Comparison of ENCODE assay signal across 18 cellular contexts in the genomic region with DNA sequence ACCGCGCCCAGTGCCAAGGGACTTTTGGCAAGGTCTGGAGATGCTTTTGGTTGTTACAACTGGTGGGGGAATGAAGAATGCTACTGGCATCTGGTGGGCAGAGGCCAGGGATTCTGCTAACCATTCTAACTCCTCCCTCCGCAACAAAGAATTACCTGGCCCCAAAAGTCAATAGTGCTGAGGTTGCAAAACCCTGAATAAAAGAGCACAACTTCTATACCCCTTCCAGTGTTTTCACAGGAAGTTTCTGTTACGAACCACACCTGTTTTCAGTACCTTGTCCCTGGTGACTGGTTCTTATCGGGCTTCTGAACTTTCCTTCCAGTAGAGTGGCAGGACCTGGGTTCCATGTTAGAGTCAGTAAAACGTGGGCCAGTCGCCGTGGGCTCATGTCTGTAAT. TPM values are rescaled to one million over a fixed set of nuclear protein-coding genes. Genes with fewer than 3 reads are reported as not detected.
A peak's percentile ranks its signal among the peaks of the same experiment; 100 is the strongest.
DNase-seq lines count a peak whose midpoint lies in the region; ATAC-seq and TF ChIP-seq lines count a peak whose summit lies in the region.
"Had no signal": no experiment of that assay in that cellular context is flagged by ENCODE, and none has a peak within 500 bp of the region (broad histone marks: within the 10 kb centered on the region; RNA-seq: fewer than 3 reads in every experiment).

No MANE protein-coding gene starts in this region.

- TF ChIP-seq CTCF in IMR-90 (conservative IDR thresholded peaks at IDR 0.05; ENCODE audit: low read depth, low read length) (no peak), body of pancreas (IDR thresholded peaks at IDR 0.05) (no peak), neural progenitor cell (IDR thresholded peaks at IDR 0.05) (no peak)
- TF ChIP-seq CTCF in CD8-positive, alpha-beta T cell (IDR thresholded peaks at IDR 0.05): no peak

- no peaks in the 10 kb centered on the region for H3F3A ChIP-seq in neural progenitor cell (ENCODE audit: low read depth)

- peaks cover 17% of the 10 kb centered on the region for H3K4me1 Mint-ChIP-seq in neural progenitor cell
- H3K4me1 Mint-ChIP-seq in CD8-positive, alpha-beta T cell (ENCODE audit: low read depth): no peaks in the 10 kb centered on the region
- H3K4me1 Mint-ChIP-seq: B cell had no signal

- H3K79me1 ChIP-seq in IMR-90 (ENCODE audit: low read depth in 1 of 2, low read length in 2 of 2): no peaks in the 10 kb centered on the region

- dilution Hi-C loops in IMR-90 (cut with HindIII; ENCODE audit: low sequenced_read_pairs, unreplicated experiment): no loop called here

- H3K18ac ChIP-seq in IMR-90 (ENCODE audit: low read depth, low read length): no peak overlapping the region

- H3K56ac ChIP-seq in IMR-90 (ENCODE audit: extremely low read depth, insufficient read depth, low read length): no peak overlapping the region

- peaks cover 15% of the 10 kb centered on the region for H3K36me3 Mint-ChIP-seq in neural progenitor cell
- peaks cover 22% of the 10 kb centered on the region for H3K36me3 Mint-ChIP-seq in CD8-positive, alpha-beta T cell

- H3K27me3 ChIP-seq in IMR-90 (ENCODE audit: control insufficient read depth, insufficient read depth, low read length) (peaks cover 3% of the 10 kb centered on the region; the same call in 1 of the 2 replicates), body of pancreas (no peaks in the 10 kb centered on the region), neural progenitor cell (peaks cover 24% of the 10 kb centered on the region)
- H3K27me3 ChIP-seq in CD8-positive, alpha-beta T cell (ENCODE audit: insufficient read depth, low read length): no peaks in the 10 kb centered on the region
- H3K27me3 ChIP-seq: BLaER1 had no signal

- no peak overlapping the region for H3K4me3 Mint-ChIP-seq in neural progenitor cell
- H3K4me3 Mint-ChIP-seq in CD8-positive, alpha-beta T cell: no peak overlapping the region
- H3K4me3 Mint-ChIP-seq: B cell; CD4-positive, CD25-positive, alpha-beta regulatory T cell; GM23338; HFFc6 had no signal

- TF ChIP-seq POLR2A in IMR-90 (IDR thresholded peaks at IDR 0.05; ENCODE audit: low read depth, low read length) (no peak), body of pancreas (IDR thresholded peaks at IDR 0.05) (no peak)

- no peak overlapping the region for H3K27ac ChIP-seq in IMR-90 (ENCODE audit: insufficient read depth, low read length)
- H3K27ac ChIP-seq in body of pancreas: peak overlapping the region in 2 of 4 donors; percentile 3 to 18
- H3K27ac ChIP-seq in neural progenitor cell: no peak overlapping the region
- no peak overlapping the region for H3K27ac ChIP-seq in CD8-positive, alpha-beta T cell (ENCODE audit: low read depth, low read length)
- H3K27ac ChIP-seq: BLaER1, C4-2B had no signal

- no peak overlapping the region for H2AK9ac ChIP-seq in IMR-90 (replicated peaks; ENCODE audit: low read depth, low read length, poor library complexity)

- no peaks in the 10 kb centered on the region for H3K9me1 ChIP-seq in IMR-90 (ENCODE audit: insufficient read depth, low read length)

- WGBS in IMR-90 (ENCODE audit: extremely low coverage in 2 of 2, insufficient read length in 1 of 2), 2 experiments: 43% methylated on average over 1 of the region's 8 CpGs; no CpG with 5 or more reads in 1 of the 2 experiments
- WGBS in body of pancreas, 2 donors: 52 to 58% methylated on average over 8 of the region's 8 CpGs

- no peak overlapping the region for H3K14ac ChIP-seq in IMR-90 (replicated peaks; ENCODE audit: low read depth, low read length)

- no peak overlapping the region for H3K9ac ChIP-seq in IMR-90 (ENCODE audit: low read depth, low read length)
- H3K9ac ChIP-seq in neural progenitor cell: no peak overlapping the region
- H3K9ac ChIP-seq: BLaER1 had no signal

- no peak overlapping the region for H2AK5ac ChIP-seq in IMR-90 (ENCODE audit: low read depth, low read length)

- no TSS peak for BruUV-seq in IMR-90 (replicated peaks; lab: Mats Ljungman, UMichigan)

- CTCF ChIA-PET in IMR-90 (lab: Yijun Ruan, JAX): no interaction called here
- CTCF ChIA-PET in CD8-positive, alpha-beta T cell (lab: Charles Lee): no interaction called here

- H3K4me1 ChIP-seq in IMR-90 (ENCODE audit: control insufficient read depth, insufficient read depth, low read length): no peaks in the 10 kb centered on the region
- H3K4me1 ChIP-seq in body of pancreas: peaks cover 33% of the 10 kb centered on the region
- H3K4me1 ChIP-seq in neural progenitor cell: no peaks in the 10 kb centered on the region
- H3K4me1 ChIP-seq in CD8-positive, alpha-beta T cell (ENCODE audit: insufficient read depth, low read length): no peaks in the 10 kb centered on the region
- H3K4me1 ChIP-seq: HAP-1 had no signal

- no peak overlapping the region for H4K8ac ChIP-seq in IMR-90 (ENCODE audit: low read depth in 2 of 2, low read length in 2 of 2)

- ATAC-seq in IMR-90 (ENCODE audit: low read depth): no peak
- ATAC-seq in body of pancreas: peak; percentile 54
- ATAC-seq in activated CD4-positive, CD25-positive, alpha-beta regulatory T cell treated with anti-CD3 and anti-CD28 coated beads, Interleukin-2, amount 50 U/mL, for 24 hours: no peak
- ATAC-seq in CD8-positive, alpha-beta T cell: no peak

- H3K27me3 Mint-ChIP-seq in neural progenitor cell (ENCODE audit: insufficient read depth, low read depth): peaks cover 2% of the 10 kb centered on the region
- no peaks in the 10 kb centered on the region for H3K27me3 Mint-ChIP-seq in CD8-positive, alpha-beta T cell (ENCODE audit: low read depth)
- H3K27me3 Mint-ChIP-seq: B cell; CD4-positive, CD25-positive, alpha-beta regulatory T cell had no signal

- H2BK5ac ChIP-seq in IMR-90 (ENCODE audit: low read depth, low read length, poor library complexity, severe bottlenecking): no peak overlapping the region

- no peak for TF ChIP-seq RAD21 in IMR-90 (IDR thresholded peaks at IDR 0.05; ENCODE audit: low read length)

- no peak overlapping the region for H3K4ac ChIP-seq in IMR-90 (ENCODE audit: low read depth, low read length)

- H3K36me3 ChIP-seq in IMR-90 (ENCODE audit: control insufficient read depth, insufficient read depth, low read length) (no peaks in the 10 kb centered on the region), body of pancreas (replicated peaks in 1 of 2; ENCODE audit: insufficient read depth in 1 of 2, low read depth in 2 of 2) (no peaks in the 10 kb centered on the region), neural progenitor cell (no peaks in the 10 kb centered on the region)
- no peaks in the 10 kb centered on the region for H3K36me3 ChIP-seq in CD8-positive, alpha-beta T cell (ENCODE audit: insufficient read depth, low read length)
- H3K36me3 ChIP-seq: HAP-1 had no signal

- H4K5ac ChIP-seq in IMR-90 (ENCODE audit: low read depth, low read length): no peak overlapping the region

- no peak overlapping the region for H2BK15ac ChIP-seq in IMR-90 (ENCODE audit: low read depth, low read length)

- in situ Hi-C loops in IMR-90 (cut with MboI; ENCODE audit: low sequenced_read_pairs): no loop called here

- no peaks in the 10 kb centered on the region for H3K79me2 ChIP-seq in neural progenitor cell (ENCODE audit: low read depth)

- peak overlapping the region; percentile 10 for H3K27ac Mint-ChIP-seq in neural progenitor cell
- no peak overlapping the region for H3K27ac Mint-ChIP-seq in CD8-positive, alpha-beta T cell
- H3K27ac Mint-ChIP-seq: B cell, GM23338, HFFc6 had no signal

- no peak overlapping the region for H2AFZ ChIP-seq in IMR-90 (replicated peaks; ENCODE audit: low read length, poor library complexity)
- no peak overlapping the region for H2AFZ ChIP-seq in neural progenitor cell (replicated peaks)
- H2AFZ ChIP-seq: GM23338 had no signal

- H3K9me3 ChIP-seq in IMR-90 (ENCODE audit: control insufficient read depth, insufficient read depth, low read length) (peaks cover 8% of the 10 kb centered on the region), body of pancreas (peaks cover 0 to 11% (median 0%) of the 10 kb centered on the region in 3 donors), neural progenitor cell (ENCODE audit: low read depth) (peaks cover 6% of the 10 kb centered on the region)
- H3K9me3 ChIP-seq in CD8-positive, alpha-beta T cell (ENCODE audit: low read length): no peaks in the 10 kb centered on the region

- peaks cover 26% of the 10 kb centered on the region for H3K9me3 Mint-ChIP-seq in neural progenitor cell
- H3K9me3 Mint-ChIP-seq in CD8-positive, alpha-beta T cell: peaks cover 10% of the 10 kb centered on the region

- no peak overlapping the region for H2BK120ac ChIP-seq in IMR-90 (ENCODE audit: low read depth, low read length)

- H3K4me2 ChIP-seq in IMR-90 (ENCODE audit: low read depth, low read length) (no peak overlapping the region), neural progenitor cell (no peak overlapping the region)
- H3K4me2 ChIP-seq: BLaER1 had no signal

- no peak overlapping the region for H4K91ac ChIP-seq in IMR-90 (ENCODE audit: insufficient read depth, low read depth, low read length)

- H4K20me1 ChIP-seq in IMR-90 (ENCODE audit: insufficient read depth, low read length) (no peaks in the 10 kb centered on the region), neural progenitor cell (ENCODE audit: low read depth) (peaks cover 12% of the 10 kb centered on the region)

- H3K4me3 ChIP-seq in IMR-90 (ENCODE audit: insufficient read depth, low read depth, low read length): no peak overlapping the region
- H3K4me3 ChIP-seq in body of pancreas: no peak overlapping the region
- no peak overlapping the region for H3K4me3 ChIP-seq in neural progenitor cell
- H3K4me3 ChIP-seq in CD8-positive, alpha-beta T cell (ENCODE audit: low read depth, low read length): no peak overlapping the region
- H3K4me3 ChIP-seq: BLaER1, GM23338, HAP-1 had no signal

- no peak for DNase-seq in IMR-90
- no peak for DNase-seq in body of pancreas
- DNase-seq in neural progenitor cell (ENCODE audit: low spot score): no peak
- no peak for DNase-seq in CD8-positive, alpha-beta T cell
- no peak for DNase-seq in NCI-H524 treated with DMSO at 0.1 percent for 48 hours (lab: John Stamatoyannopoulos, UW)
- DNase-seq: Calu3; CD4-positive, CD25-positive, alpha-beta regulatory T cell; COR-L47; DMS53; DMS79 treated with DMSO at 0.1 percent for 48 hours; GF-D8; HFFc6 had no signal

- intact Hi-C loops in IMR-90 (cut with micrococcal nuclease) (no loop called here), body of pancreas (cut with DNase I) (no loop called here)
- intact Hi-C loops in CD8-positive, alpha-beta T cell (cut with DNase I, micrococcal nuclease): no loop called here

- H3K23ac ChIP-seq in IMR-90 (ENCODE audit: low read depth, low read length): no peak overlapping the region

- POLR2A ChIA-PET in IMR-90 (lab: Charles Lee; ENCODE audit: unreplicated experiment): no interaction called here
- POLR2A ChIA-PET in CD8-positive, alpha-beta T cell (lab: Charles Lee): no interaction called here

- no peak overlapping the region for H2BK20ac ChIP-seq in IMR-90 (ENCODE audit: low read depth, low read length)

TF ChIP-seq in IMR-90, 13 proteins besides CTCF, POLR2A, EP300 and RAD21 (continues in another document):
- peak; percentile 91 for TF ChIP-seq MAFK (IDR thresholded peaks at IDR 0.05; ENCODE audit: low read depth, low read length)

RNA-seq across cellular contexts. Expression of gene ABAT, which starts 17.3 kb away (rescaled TPM):
- 4.4 and 4.5 TPM in 2 replicates for total RNA-seq in IMR-90 (2012; rRNA removed)
- polyA plus RNA-seq in IMR-90 (2012; rRNA removed): 6.1 and 6.9 TPM in 2 replicates
- 3.0 and 4.0 TPM in 2 replicates for polyA plus RNA-seq in IMR-90 (2012; cell fraction: cytosol; rRNA removed)
- polyA plus RNA-seq in IMR-90 (2012; cell fraction: nucleus; rRNA removed; ENCODE audit: low replicate concordance): 3.9 and 7.6 TPM in 2 replicates
- total RNA-seq in body of pancreas: 10 to 100 TPM; 27.0 to 40.2 TPM
- 7.3 and 7.9 TPM in 2 replicates for total RNA-seq in neural progenitor cell (ENCODE audit: low replicate concordance)
- 1 to 10 TPM; 4.1 to 4.2 TPM for total RNA-seq in CD8-positive, alpha-beta T cell
